In genomic region chr10:48535416-48536225, GRCh38 we compare ENCODE assay signal across 14 cellular contexts.
DNase-seq lines count a peak whose midpoint lies in the region; ATAC-seq, FAIRE-seq and TF ChIP-seq lines count a peak whose summit lies in the region.
"Had no signal": no experiment of that assay in that cellular context is flagged by ENCODE, and none has a peak within 500 bp of the region (broad histone marks: within the 10 kb centered on the region; RNA-seq: fewer than 3 reads in every experiment).

No MANE protein-coding gene starts in this region.

- no peaks in the 10 kb centered on the region for H3K36me3 ChIP-seq in K562 (ENCODE audit: control insufficient read depth, insufficient read depth, low read length)
- H3K36me3 ChIP-seq: SJCRH30 had no signal

- H3K4me3 ChIP-seq in AG09309 (ENCODE audit: control insufficient read depth, low read depth, low read length) (no peak overlapping the region), HFF-Myc (replicated peaks; ENCODE audit: low read depth, low read length) (no peak overlapping the region), K562 (no peak overlapping the region)
- H3K4me3 ChIP-seq: SJCRH30 had no signal

- in situ Hi-C loops in K562 (cut with MboI): no loop called here

- ATAC-seq in K562 (peak; percentile 82), left lobe of liver (no peak), HG03108 (IDR thresholded peaks at IDR 0.05; ENCODE audit: unreplicated experiment) (no peak), GM21737 (IDR thresholded peaks at IDR 0.05; ENCODE audit: unreplicated experiment) (no peak), GM19397 (IDR thresholded peaks at IDR 0.05; ENCODE audit: unreplicated experiment) (no peak)
- ATAC-seq: activated T-helper 17 cell treated with anti-CD3 and anti-CD28 coated beads, Interleukin-2, amount 50 U/mL, for 72 hours had no signal

- no peak overlapping the region for H3K9ac ChIP-seq in K562 (ENCODE audit: insufficient read depth in 1 of 2, low read depth in 2 of 2, low read length in 2 of 2)

- H3K4me1 ChIP-seq in K562 (replicated peaks in 1 of 2; ENCODE audit: control insufficient read depth in 2 of 2, insufficient read depth in 2 of 2, low read length in 2 of 2): peaks cover 0 to 4% of the 10 kb centered on the region in 2 experiments; a peak in 2 of 5 replicates
- H3K4me1 ChIP-seq: SJCRH30 had no signal

- H3K9me3 ChIP-seq in K562 (replicated peaks; ENCODE audit: control insufficient read depth, insufficient read depth, low read depth, low read length): no peaks in the 10 kb centered on the region
- H3K9me3 ChIP-seq: SJCRH30 had no signal

- no peak for TF ChIP-seq EP300 in K562 (IDR thresholded peaks at IDR 0.05; ENCODE audit: low read length)

- FAIRE-seq in K562 (lab: Jason Lieb, UNC): no peak
- FAIRE-seq: small intestine had no signal

- no peaks in the 10 kb centered on the region for H4K20me1 ChIP-seq in K562 (replicated peaks; ENCODE audit: control insufficient read depth, insufficient read depth, low read length)

- peaks cover 7 to 15% of the 10 kb centered on the region in 2 experiments; a peak in 4 of 5 replicates for H3K27me3 ChIP-seq in K562 (ENCODE audit: control insufficient read depth in 2 of 2, insufficient read depth in 2 of 2, low read length in 2 of 2)
- H3K27me3 ChIP-seq: SJCRH30 had no signal

- no peaks in the 10 kb centered on the region for H3K79me2 ChIP-seq in K562 (ENCODE audit: control insufficient read depth, insufficient read depth, low read length)

- H3K9me1 ChIP-seq in K562 (ENCODE audit: control insufficient read depth, insufficient read depth, low read length): no peaks in the 10 kb centered on the region

- POLR2A ChIA-PET in K562 (lab: Yijun Ruan, JAX): interaction anchor here (0.7 to 1.6 kb wide), 3 partner anchors 13 to 153 kb away, joined by 3 to 6 read pairs (median 3); no protein-coding TSS in a partner anchor

- no peak for TF ChIP-seq RAD21 in K562 (CRISPR knock-in tag; conservative IDR thresholded peaks at IDR 0.05 in 1 of 2, IDR thresholded peaks at IDR 0.05 in 1 of 2)

- BruUV-seq in K562 (replicated peaks; lab: Mats Ljungman, UMichigan): no TSS peak

- CTCF ChIA-PET in K562 (lab: Yijun Ruan, JAX; ENCODE audit: low intra/inter-chr PET ratio): no interaction called here

- intact Hi-C loops in K562 (cut with micrococcal nuclease): no loop called here

- no peak for TF ChIP-seq POLR2A in K562 (conservative IDR thresholded peaks at IDR 0.05)

- peak; percentile 11 for TF ChIP-seq CTCF in AG09309 (IDR thresholded peaks at IDR 0.05; ENCODE audit: control insufficient read depth, insufficient read depth, low read depth, low read length, missing control alignments)
- TF ChIP-seq CTCF in HFF-Myc (IDR thresholded peaks at IDR 0.05; ENCODE audit: low read depth, low read length, missing control alignments): peak; percentile 29
- TF ChIP-seq CTCF in K562 (IDR thresholded peaks at IDR 0.05 in 2 of 3, conservative IDR thresholded peaks at IDR 0.05 in 1 of 3; ENCODE audit: insufficient read depth in 2 of 3, low read depth in 1 of 3, low read length in 3 of 3): peak; percentile 32 to 45 (median 39); a peak in 4 of 6 replicates

- 9% methylated on average over 12 of the region's 13 CpGs for WGBS in K562 (ENCODE audit: insufficient coverage, low coverage, missing lambda C conversion rate)

- H2AFZ ChIP-seq in K562 (ENCODE audit: low read depth, low read length): no peak overlapping the region

- DNase-seq in AG09309 (ENCODE audit: low read depth) (no peak), HFF-Myc (ENCODE audit: extremely low read depth, low read depth) (no peak), K562 (ENCODE audit: extremely low read depth in 1 of 4, low spot score in 3 of 4) (no peak), left lobe of liver (ENCODE audit: low spot score) (peak; percentile 21), germinal center (ENCODE audit: low spot score) (no peak)
- DNase-seq: activated CD4-positive, alpha-beta T cell treated with anti-CD3 and anti-CD28 coated beads, Interleukin-2, amount 50 U/mL, for 1 hour; NK-92 treated with Interleukin-12 subunit alpha and Interleukin-12 subunit beta, amount 100 ng/mL, for 24 hours; SJCRH30; small intestine; T1000 had no signal

- no peak overlapping the region for H3K27ac ChIP-seq in K562 (ENCODE audit: extremely low read depth, low read depth, low read length)
- H3K27ac ChIP-seq: SJCRH30 had no signal

- no peak overlapping the region for H3K4me2 ChIP-seq in K562 (ENCODE audit: insufficient read depth, low read length)

TF ChIP-seq in K562, 482 proteins besides CTCF, POLR2A, EP300 and RAD21:
- TF ChIP-seq LEF1 (IDR thresholded peaks at IDR 0.05) (no peak), TFE3 (CRISPR knock-in tag; IDR thresholded peaks at IDR 0.05) (peak; percentile 73)
